In genomic region chr20:18972251-18972876, GRCh38 we compare ENCODE assay signal across 27 cellular contexts.
"Had no signal": no experiment of that assay in that cellular context is flagged by ENCODE, and none has a peak within 500 bp of the region (broad histone marks: within the 10 kb centered on the region; RNA-seq: fewer than 3 reads in every experiment).

No MANE protein-coding gene starts in this region.

- H3K4me3 ChIP-seq: coronary artery, dorsolateral prefrontal cortex, heart left ventricle, left lung, lower lobe of right lung, mucosa of descending colon, thoracic aorta had no signal

- DNase-seq: activated CD4-positive, alpha-beta T cell treated with anti-CD3 and anti-CD28 coated beads for 48 hours; activated CD4-positive, alpha-beta T cell treated with anti-CD3 and anti-CD28 coated beads, Interleukin-2, amount 50 U/mL, for 48 hours; activated CD8-positive, alpha-beta memory T cell treated with anti-CD3 and anti-CD28 coated beads for 24 hours; activated gamma-delta T cell; activated naive CD4-positive, alpha-beta T cell treated with anti-CD3 and anti-CD28 coated beads, Interleukin-2, amount 10 ng/mL, durations not matched to agents 7 days and 5 days; activated naive CD8-positive, alpha-beta T cell treated with anti-CD3 and anti-CD28 coated beads, Interleukin-2, amount 10 ng/mL, durations not matched to agents 7 days and 5 days; activated T-cell treated with anti-CD3 and anti-CD28 coated beads, Interleukin-2, amount 50 U/mL, for 1 hour; amniotic stem cell; brain microvascular endothelial cell; dorsolateral prefrontal cortex; effector memory CD8-positive, alpha-beta T cell; foreskin fibroblast; heart left ventricle; left lung; lower lobe of right lung; mesenchymal stem cell; mucosa of descending colon; stimulated activated CD4-positive, alpha-beta T cell treated with anti-CD3 and anti-CD28 coated beads, Interleukin-15, amount 100 ng/mL, for 24 hours; stimulated activated CD4-positive, alpha-beta T cell treated with anti-CD3 and anti-CD28 coated beads, Interleukin-2, amount 100 ng/mL, for 24 hours; stimulated activated naive CD4-positive, alpha-beta T cell; SW 1271; T-helper 9 cell; trophoblast cell had no signal

- H3K36me3 ChIP-seq: brain microvascular endothelial cell, heart left ventricle, left lung, lower lobe of right lung, thoracic aorta had no signal

- H3K27me3 ChIP-seq: brain microvascular endothelial cell, dorsolateral prefrontal cortex, heart left ventricle, left lung had no signal

- ATAC-seq: activated CD4-positive, CD25-positive, alpha-beta regulatory T cell treated with anti-CD3 and anti-CD28 coated beads, Interleukin-2, amount 50 U/mL, for 24 hours; effector memory CD8-positive, alpha-beta T cell; heart left ventricle; left lung; lower lobe of right lung; mucosa of descending colon had no signal

- H3K27ac ChIP-seq: brain microvascular endothelial cell, dorsolateral prefrontal cortex, left lung, lower lobe of right lung, VCaP had no signal

- H3K4me1 ChIP-seq: left lung, lower lobe of right lung had no signal

- H3K9me3 ChIP-seq: left lung, lower lobe of right lung, mucosa of descending colon, thoracic aorta had no signal
